12 cellular contexts compared by ENCODE assay signal in genomic region chr1:9653195-9653782, GRCh38. TPM values are rescaled to one million over a fixed set of nuclear protein-coding genes. Genes with fewer than 3 reads are reported as not detected.
DNase-seq lines count a peak whose midpoint lies in the region; ATAC-seq and TF ChIP-seq lines count a peak whose summit lies in the region.
"Had no signal": no experiment of that assay in that cellular context is flagged by ENCODE, and none has a peak within 500 bp of the region (broad histone marks: within the 10 kb centered on the region; RNA-seq: fewer than 3 reads in every experiment).

No MANE protein-coding gene starts in this region.

- H3K9me2 ChIP-seq in OCI-LY1 (ENCODE audit: low read depth, low read length) = no peaks in the 10 kb centered on the region

- no peaks in the 10 kb centered on the region for H3K27me3 ChIP-seq in OCI-LY1 (ENCODE audit: insufficient read depth, low read length)

- no peaks in the 10 kb centered on the region for H3K36me3 ChIP-seq in OCI-LY1 (ENCODE audit: insufficient read depth, low read length)
- H3K36me3 ChIP-seq: SJCRH30 had no signal

- DNase-seq in GM12865 (ENCODE audit: low read depth) = peak; percentile 54
- no peak for DNase-seq in NCI-H2171 (lab: John Stamatoyannopoulos, UW)
- DNase-seq in NCI-H774 (lab: John Stamatoyannopoulos, UW) = no peak
- DNase-seq: EL, mesenchymal stem cell, NCI-H187, SJCRH30 had no signal

- H3K4me2 ChIP-seq in OCI-LY1 (ENCODE audit: low read length) = peak overlapping the region; percentile 69

- no peaks in the 10 kb centered on the region for H4K20me1 ChIP-seq in OCI-LY1 (ENCODE audit: insufficient read depth, low read length)

- peaks cover 21% of the 10 kb centered on the region for H3K79me2 ChIP-seq in OCI-LY1 (ENCODE audit: insufficient read depth, low read length)

- ATAC-seq in GM21825 (IDR thresholded peaks at IDR 0.05; ENCODE audit: unreplicated experiment) (no peak), HG03439 (IDR thresholded peaks at IDR 0.05; ENCODE audit: unreplicated experiment) (no peak)

- peak overlapping the region; percentile 97 for H3K27ac ChIP-seq in OCI-LY1 (ENCODE audit: low read depth, low read length, poor library complexity, severe bottlenecking)
- peak overlapping the region in 15 of 21 experiments; percentile 36 to 97 (median 86) for H3K27ac ChIP-seq in skin epidermis
- H3K27ac ChIP-seq: SJCRH30 had no signal

- H3K9ac ChIP-seq in OCI-LY1 (ENCODE audit: low read length) = peak overlapping the region; percentile 88

- H3K4me3 ChIP-seq in GM12865 (ENCODE audit: low read depth, low read length) (peak overlapping the region; percentile 92), OCI-LY1 (ENCODE audit: low read depth, low read length, poor library complexity, severe bottlenecking) (peak overlapping the region; percentile 78), skin epidermis (peak overlapping the region; percentile 45 to 72 (median 64))
- H3K4me3 ChIP-seq: SJCRH30 had no signal

- H3K4me1 Mint-ChIP-seq in brain = peaks cover 5% of the 10 kb centered on the region

- no peaks in the 10 kb centered on the region for H3K36me3 Mint-ChIP-seq in brain

- no peaks in the 10 kb centered on the region for H3K9me3 ChIP-seq in OCI-LY1 (ENCODE audit: low read length)
- H3K9me3 ChIP-seq: SJCRH30 had no signal

- H3K27ac Mint-ChIP-seq in brain = no peak overlapping the region

- H3K4me3 Mint-ChIP-seq in brain = peak overlapping the region in 4 of 5 experiments; percentile 55 to 77 (median 64)

- peaks cover 0 to 5% (median 0%) of the 10 kb centered on the region in 5 experiments for H3K9me3 Mint-ChIP-seq in brain

- peaks cover 63% of the 10 kb centered on the region for H3K4me1 ChIP-seq in OCI-LY1 (ENCODE audit: insufficient read depth, low read length, severe bottlenecking)
- H3K4me1 ChIP-seq: SJCRH30 had no signal

- peaks cover 74% of the 10 kb centered on the region for H3K27me3 Mint-ChIP-seq in brain

- H2AFZ ChIP-seq in OCI-LY1 (ENCODE audit: low read length) = no peak overlapping the region

- TF ChIP-seq CTCF in GM12865 (IDR thresholded peaks at IDR 0.05; ENCODE audit: insufficient read depth, low read depth, low read length, missing control alignments) = no peak
- TF ChIP-seq CTCF in OCI-LY1 (IDR thresholded peaks at IDR 0.05; ENCODE audit: low read length) = no peak
- TF ChIP-seq CTCF in brain (conservative IDR thresholded peaks at IDR 0.05) = no peak

- peaks cover 6% of the 10 kb centered on the region; the same call in 1 of the 2 replicates for H3F3A ChIP-seq in OCI-LY1 (ENCODE audit: insufficient read depth, low read length)

RNA-seq across cellular contexts. Expression of gene PIK3CD, which starts 1.8 kb away (rescaled TPM):
- polyA plus RNA-seq in brain (ENCODE audit: insufficient read depth, low read depth, low replicate concordance) = 16.3 TPM
